ENCODE assay signal across 8 cellular contexts in genomic region chr16:30761928-30762902, GRCh38. TPM values are rescaled to one million over a fixed set of nuclear protein-coding genes. Genes with fewer than 3 reads are reported as not detected.
DNase-seq lines count a peak whose midpoint lies in the region; ATAC-seq and TF ChIP-seq lines count a peak whose summit lies in the region.

CFAP119 (minus strand) TSS chr16:30762062; CDS start chr16:30761748, 314 bp downstream.
RNF40 (plus strand) TSS chr16:30762322; CDS start chr16:30762546, 224 bp downstream.

- TF ChIP-seq CTCF in GM12864 (IDR thresholded peaks at IDR 0.05; ENCODE audit: low read depth, low read length, missing control alignments) (no peak), osteocyte (IDR thresholded peaks at IDR 0.05) (no peak)

- H3K27me3 Mint-ChIP-seq in activated naive CD8-positive, alpha-beta T cell treated with anti-CD3 and anti-CD28 coated beads, Interleukin-2, amount 10 ng/mL, durations not matched to agents 7 days and 5 days: no peaks in the 10 kb centered on the region
- no peaks in the 10 kb centered on the region for H3K27me3 Mint-ChIP-seq in osteocyte (ENCODE audit: unreplicated experiment)

- H3K36me3 ChIP-seq in thymus (ENCODE audit: control insufficient read depth, insufficient read depth): peaks cover 39% of the 10 kb centered on the region

- no peaks in the 10 kb centered on the region for H3K9me3 ChIP-seq in thymus (ENCODE audit: control insufficient read depth)

- H3K27ac ChIP-seq in thymus (ENCODE audit: low read depth): peak within 1 kb of the TSS; percentile 75

- peak within 1 kb of the TSS; percentile 95 for H3K4me3 Mint-ChIP-seq in activated naive CD8-positive, alpha-beta T cell treated with anti-CD3 and anti-CD28 coated beads, Interleukin-2, amount 10 ng/mL, durations not matched to agents 7 days and 5 days
- peak within 1 kb of the TSS; percentile 86 for H3K4me3 Mint-ChIP-seq in osteocyte (ENCODE audit: unreplicated experiment)

- whole genome bisulfite sequencing in thymus: 1% methylated on average over 60 of the region's 60 CpGs

- peaks cover 17% of the 10 kb centered on the region for H3K4me1 Mint-ChIP-seq in activated naive CD8-positive, alpha-beta T cell treated with anti-CD3 and anti-CD28 coated beads, Interleukin-2, amount 10 ng/mL, durations not matched to agents 7 days and 5 days
- H3K4me1 Mint-ChIP-seq in osteocyte (ENCODE audit: unreplicated experiment): peaks cover 22% of the 10 kb centered on the region

- H3K27me3 ChIP-seq in thymus (ENCODE audit: control insufficient read depth, insufficient read depth): no peaks in the 10 kb centered on the region

- peaks cover 9% of the 10 kb centered on the region for H3K36me3 Mint-ChIP-seq in activated naive CD8-positive, alpha-beta T cell treated with anti-CD3 and anti-CD28 coated beads, Interleukin-2, amount 10 ng/mL, durations not matched to agents 7 days and 5 days
- H3K36me3 Mint-ChIP-seq in osteocyte (ENCODE audit: unreplicated experiment): peaks cover 24% of the 10 kb centered on the region

- DNase-seq in GM12864 (ENCODE audit: low read depth) (peak; percentile 92), NCI-H1105 treated with DMSO at 0.1 percent for 48 hours (lab: John Stamatoyannopoulos, UW) (peak; percentile 97), SKM-1 treated with dmso at 0.1 percent for 144 hours (lab: John Stamatoyannopoulos, UW; ENCODE audit: unreplicated experiment) (peak; percentile 98), Right ventricle myocardium inferior (ENCODE audit: missing footprints) (peak; percentile 96), osteocyte (ENCODE audit: extremely low spot score, unreplicated experiment) (peak; percentile 99)
- DNase-seq in activated naive CD8-positive, alpha-beta T cell treated with anti-CD3 and anti-CD28 coated beads, Interleukin-2, amount 10 ng/mL, durations not matched to agents 7 days and 5 days: peak; percentile 91

- H3K9me3 Mint-ChIP-seq in activated naive CD8-positive, alpha-beta T cell treated with anti-CD3 and anti-CD28 coated beads, Interleukin-2, amount 10 ng/mL, durations not matched to agents 7 days and 5 days: no peaks in the 10 kb centered on the region
- H3K9me3 Mint-ChIP-seq in osteocyte (ENCODE audit: unreplicated experiment): no peaks in the 10 kb centered on the region

- H3K4me3 ChIP-seq in GM12864 (ENCODE audit: low read depth, low read length) (peak within 1 kb of the TSS; percentile 79), thymus (ENCODE audit: low read length) (peak within 1 kb of the TSS; percentile 57)

- ATAC-seq in HG02678 (IDR thresholded peaks at IDR 0.05; ENCODE audit: unreplicated experiment): peak; percentile 89
- ATAC-seq in activated naive CD8-positive, alpha-beta T cell treated with anti-CD3 and anti-CD28 coated beads, Interleukin-2, amount 10 ng/mL, durations not matched to agents 7 days and 5 days (ENCODE audit: low read depth): peak; percentile 96
- peak; percentile 96 for ATAC-seq in Right ventricle myocardium inferior

- intact Hi-C loops in Right ventricle myocardium inferior (cut with DNase I): loop anchor here (2.0 kb wide), 1 partner anchor 53 kb away; no protein-coding TSS in a partner anchor

- peak within 1 kb of the TSS; percentile 88 for H3K27ac Mint-ChIP-seq in activated naive CD8-positive, alpha-beta T cell treated with anti-CD3 and anti-CD28 coated beads, Interleukin-2, amount 10 ng/mL, durations not matched to agents 7 days and 5 days
- peak within 1 kb of the TSS; percentile 90 for H3K27ac Mint-ChIP-seq in osteocyte (ENCODE audit: unreplicated experiment)

- H3K4me1 ChIP-seq in thymus (ENCODE audit: control insufficient read depth, insufficient read depth, low read length): peaks cover 8% of the 10 kb centered on the region

- POLR2A ChIA-PET in activated naive CD8-positive, alpha-beta T cell treated with anti-CD3 and anti-CD28 coated beads, Interleukin-2, amount 10 ng/mL, durations not matched to agents 7 days and 5 days (lab: Charles Lee): interaction anchor here (0.6 to 2.7 kb wide), 5 partner anchors 9 to 140 kb away, joined by 3 to 12 read pairs (median 5); partner anchors contain the start of gene PHKG2

RNA-seq across cellular contexts. Expression of gene CFAP119, which starts in this region (rescaled TPM):
- total RNA-seq in activated naive CD8-positive, alpha-beta T cell treated with anti-CD3 and anti-CD28 coated beads, Interleukin-2, amount 10 ng/mL, durations not matched to agents 7 days and 5 days: 1 to 10 TPM; 4.4 TPM
- 0.89 TPM for total RNA-seq in Right ventricle myocardium inferior
- 5.0 and 9.7 TPM in 2 replicates for total RNA-seq in osteocyte
- 19.6 TPM for polyA plus RNA-seq in thymus

RNA-seq across cellular contexts. Expression of gene RNF40, which starts in this region (rescaled TPM):
- 100 to 1,000 TPM in 1 of 2 experiments, 10 to 100 TPM in 1; 94.7 to 105 TPM for total RNA-seq in activated naive CD8-positive, alpha-beta T cell treated with anti-CD3 and anti-CD28 coated beads, Interleukin-2, amount 10 ng/mL, durations not matched to agents 7 days and 5 days
- total RNA-seq in Right ventricle myocardium inferior (42.6 TPM), osteocyte (116 and 118 TPM in 2 replicates)
- 74.8 TPM for polyA plus RNA-seq in thymus

Comparison
In these comparisons a context has a peak if more than half of its experiments do, and no peak if none do; other contexts are left out.
1. Peak in every context shown above with its lines: DNase-seq, ATAC-seq, H3K4me3 ChIP-seq and H3K27ac ChIP-seq.